19 cellular contexts compared by ENCODE assay signal in the genomic region with DNA sequence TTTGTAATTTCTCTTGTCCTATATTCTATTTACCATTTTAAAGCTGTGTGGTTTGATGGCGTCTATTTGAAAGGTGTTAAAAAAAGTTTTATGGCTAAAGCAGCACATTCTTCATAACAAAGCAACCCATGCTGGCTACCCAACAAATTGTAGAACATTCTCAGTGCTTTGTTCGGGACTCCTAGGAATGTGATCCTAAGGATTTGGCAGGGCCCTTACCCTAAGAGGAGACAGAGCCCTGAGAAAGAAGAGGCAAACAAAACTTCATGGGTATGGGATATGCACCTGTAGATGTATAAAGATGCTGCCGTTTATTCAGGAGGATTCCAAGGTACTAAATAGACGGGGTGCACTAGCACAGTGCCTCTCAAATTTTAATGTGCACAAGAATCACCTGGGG.
DNase-seq lines count a peak whose midpoint lies in the region; ATAC-seq, FAIRE-seq and TF ChIP-seq lines count a peak whose summit lies in the region.
"Had no signal": no experiment of that assay in that cellular context is flagged by ENCODE, and none has a peak within 500 bp of the region (broad histone marks: within the 10 kb centered on the region; RNA-seq: fewer than 3 reads in every experiment).

No MANE protein-coding gene starts in this region.

- no peaks in the 10 kb centered on the region for H3K4me1 Mint-ChIP-seq in astrocyte (ENCODE audit: low read depth, unreplicated experiment)
- H3K4me1 Mint-ChIP-seq: CD14-positive monocyte; CD4-positive, alpha-beta memory T cell had no signal

- no peaks in the 10 kb centered on the region for H3K4me1 ChIP-seq in astrocyte (ENCODE audit: insufficient read depth, low read length)
- no peaks in the 10 kb centered on the region for H3K4me1 ChIP-seq in iPS DF 6.9 (ENCODE audit: control insufficient read depth, insufficient read depth, low read length)
- no peaks in the 10 kb centered on the region for H3K4me1 ChIP-seq in smooth muscle cell (ENCODE audit: low read depth)
- H3K4me1 ChIP-seq: BLaER1 had no signal

- no CpG with 5 or more reads among the region's 4 CpGs for WGBS in iPS DF 6.9 (ENCODE audit: insufficient coverage, insufficient read length)
- WGBS in smooth muscle cell (ENCODE audit: low lambda C conversion rate): 66% methylated on average over 4 of the region's 4 CpGs

- peak; percentile 7 for DNase-seq in H7
- DNase-seq in astrocyte (ENCODE audit: low read depth): no peak
- DNase-seq in iPS DF 6.9 (ENCODE audit: low read depth, low spot score): peak; percentile 1
- DNase-seq in stimulated activated CD4-positive, alpha-beta T cell treated with anti-CD3 and anti-CD28 coated beads, Interleukin-4, amount 100 ng/mL, for 4 hours: no peak
- DNase-seq in GM12891 (ENCODE audit: insufficient read length, low spot score): no peak
- no peak for DNase-seq in smooth muscle cell (lab: John Stamatoyannopoulos, UW; ENCODE audit: unreplicated experiment)
- DNase-seq: 8988T; CD4-positive, alpha-beta memory T cell; DMS153; DMS79; GDM1; HFFc6; IMR-90 had no signal

- H3K9me3 Mint-ChIP-seq in astrocyte (ENCODE audit: unreplicated experiment): no peaks in the 10 kb centered on the region
- H3K9me3 Mint-ChIP-seq: CD4-positive, alpha-beta memory T cell; HFFc6 had no signal

- ATAC-seq in GM21723 (IDR thresholded peaks at IDR 0.05; ENCODE audit: unreplicated experiment): no peak
- ATAC-seq: HCT116 had no signal

- no peak for TF ChIP-seq POLR2A in GM12891 (IDR thresholded peaks at IDR 0.05; ENCODE audit: low read depth, low read length)

- H3K4me2 ChIP-seq in astrocyte (ENCODE audit: low read length): no peak overlapping the region
- H3K4me2 ChIP-seq in smooth muscle cell: no peak overlapping the region
- H3K4me2 ChIP-seq: BLaER1 had no signal

- H3K9me3 ChIP-seq in astrocyte (ENCODE audit: insufficient read depth, low read depth, low read length) (no peaks in the 10 kb centered on the region), iPS DF 6.9 (ENCODE audit: control insufficient read depth, insufficient read depth, low read length) (no peaks in the 10 kb centered on the region), smooth muscle cell (replicated peaks; ENCODE audit: low read depth) (peaks cover 6% of the 10 kb centered on the region)
- H3K9me3 ChIP-seq: BLaER1 had no signal

- no peak overlapping the region for H2AFZ ChIP-seq in astrocyte (ENCODE audit: low read depth, low read length)
- H2AFZ ChIP-seq in smooth muscle cell (ENCODE audit: low read depth): no peak overlapping the region

- H4K20me1 ChIP-seq in astrocyte (ENCODE audit: insufficient read depth, low read length): no peaks in the 10 kb centered on the region
- no peaks in the 10 kb centered on the region for H4K20me1 ChIP-seq in smooth muscle cell (ENCODE audit: low read depth)
- H4K20me1 ChIP-seq: BLaER1 had no signal

- H3K27me3 ChIP-seq in H7 (ENCODE audit: control insufficient read depth, insufficient read depth, low read length): no peaks in the 10 kb centered on the region
- no peaks in the 10 kb centered on the region for H3K27me3 ChIP-seq in astrocyte (ENCODE audit: insufficient read depth, low read length)
- no peaks in the 10 kb centered on the region for H3K27me3 ChIP-seq in iPS DF 6.9 (ENCODE audit: control insufficient read depth, insufficient read depth, low read length)
- no peaks in the 10 kb centered on the region for H3K27me3 ChIP-seq in smooth muscle cell (ENCODE audit: low read depth)
- H3K27me3 ChIP-seq: BLaER1 had no signal

- H3K27ac ChIP-seq in astrocyte (ENCODE audit: low read depth, low read length): no peak overlapping the region
- H3K27ac ChIP-seq in iPS DF 6.9 (ENCODE audit: low read length): no peak overlapping the region
- no peak overlapping the region for H3K27ac ChIP-seq in smooth muscle cell (ENCODE audit: low read depth)
- H3K27ac ChIP-seq: BLaER1, HL-60 had no signal

- no peaks in the 10 kb centered on the region for H3F3A ChIP-seq in smooth muscle cell (ENCODE audit: low read depth)

- no peaks in the 10 kb centered on the region for H3K36me3 ChIP-seq in H7 (replicated peaks; ENCODE audit: control insufficient read depth, insufficient read depth, low read length)
- H3K36me3 ChIP-seq in astrocyte (ENCODE audit: insufficient read depth, low read length): no peaks in the 10 kb centered on the region
- H3K36me3 ChIP-seq in iPS DF 6.9 (ENCODE audit: control insufficient read depth, insufficient read depth, low read length): no peaks in the 10 kb centered on the region
- no peaks in the 10 kb centered on the region for H3K36me3 ChIP-seq in smooth muscle cell (ENCODE audit: low read depth)
- H3K36me3 ChIP-seq: BLaER1 had no signal

- FAIRE-seq in astrocyte (lab: Jason Lieb, UNC) (peak; percentile 77), GM12891 (lab: Jason Lieb, UNC) (no peak)
- FAIRE-seq: H54 had no signal

- no peaks in the 10 kb centered on the region for H3K27me3 Mint-ChIP-seq in astrocyte (ENCODE audit: low read depth, unreplicated experiment)
- H3K27me3 Mint-ChIP-seq: CD4-positive, alpha-beta memory T cell had no signal

- no peaks in the 10 kb centered on the region for H3K36me3 Mint-ChIP-seq in astrocyte (ENCODE audit: low read depth, unreplicated experiment)
- H3K36me3 Mint-ChIP-seq: CD14-positive monocyte; CD4-positive, alpha-beta memory T cell had no signal

- TF ChIP-seq CTCF in astrocyte (IDR thresholded peaks at IDR 0.05; ENCODE audit: insufficient read depth, low read depth, low read length): no peak
- no peak for TF ChIP-seq CTCF in smooth muscle cell (IDR thresholded peaks at IDR 0.05; ENCODE audit: borderline replicate concordance, insufficient read depth, poor library complexity, severe bottlenecking)

- H3K9ac ChIP-seq in astrocyte (ENCODE audit: low read length) (no peak overlapping the region), smooth muscle cell (ENCODE audit: low read depth) (no peak overlapping the region)
- H3K9ac ChIP-seq: BLaER1 had no signal

- no peak overlapping the region for H3K4me3 Mint-ChIP-seq in astrocyte (ENCODE audit: unreplicated experiment)
- H3K4me3 Mint-ChIP-seq: CD14-positive monocyte; CD4-positive, alpha-beta memory T cell; HFFc6 had no signal

- H3K79me2 ChIP-seq in astrocyte (ENCODE audit: insufficient read depth, low read length) (no peaks in the 10 kb centered on the region), smooth muscle cell (ENCODE audit: low read depth) (no peaks in the 10 kb centered on the region)

- H3K27ac Mint-ChIP-seq in astrocyte (ENCODE audit: unreplicated experiment): no peak overlapping the region
- H3K27ac Mint-ChIP-seq: CD14-positive monocyte; CD4-positive, alpha-beta memory T cell; HFFc6 had no signal

- no peak overlapping the region for H3K4me3 ChIP-seq in H7 (ENCODE audit: insufficient read depth, low read depth, low read length)
- no peak overlapping the region for H3K4me3 ChIP-seq in astrocyte (ENCODE audit: insufficient read depth, low read depth, low read length)
- H3K4me3 ChIP-seq in iPS DF 6.9 (ENCODE audit: low read length): no peak overlapping the region
- H3K4me3 ChIP-seq in smooth muscle cell: no peak overlapping the region
- H3K4me3 ChIP-seq: BLaER1 had no signal

TF ChIP-seq in GM12891, 5 proteins besides CTCF, POLR2A, EP300 and RAD21:
- TF ChIP-seq POU2F2 (IDR thresholded peaks at IDR 0.05; ENCODE audit: low read depth, low read length) (no peak), POLR2AphosphoS5 (IDR thresholded peaks at IDR 0.05; ENCODE audit: low read depth, low read length) (no peak), PAX5 (IDR thresholded peaks at IDR 0.05; ENCODE audit: insufficient read depth, low read length, severe bottlenecking) (no peak), TAF1 (IDR thresholded peaks at IDR 0.05; ENCODE audit: low read depth, low read length) (no peak), SPI1 (IDR thresholded peaks at IDR 0.05; ENCODE audit: low read depth, low read length) (no peak)
TF ChIP-seq in GM12891: peak in this region for 0.

Comparison
In these comparisons a context has a peak if more than half of its experiments do, and no peak if none do; other contexts are left out.
1. DNase-seq: peak in H7 (single experiment) and iPS DF 6.9 (single experiment); none in astrocyte (single experiment), stimulated activated CD4-positive, alpha-beta T cell treated with anti-CD3 and anti-CD28 coated beads, Interleukin-4, amount 100 ng/mL, for 4 hours (0 of 2), GM12891 (single experiment) and smooth muscle cell (single experiment).